ENCODE assay signal across 9 cellular contexts in genomic region chr6:45156075-45156474, GRCh38.
DNase-seq lines count a peak whose midpoint lies in the region; ATAC-seq lines count a peak whose summit lies in the region.
"Had no signal": no experiment of that assay in that cellular context is flagged by ENCODE, and none has a peak within 500 bp of the region (broad histone marks: within the 10 kb centered on the region; RNA-seq: fewer than 3 reads in every experiment).

No MANE protein-coding gene starts in this region.

- H3K4me3 Mint-ChIP-seq in activated T-cell treated with anti-CD3 and anti-CD28 coated beads, Interleukin-2, amount 50 U/mL, for 72 hours = peak overlapping the region in 1 of 2 donors; percentile 12
- H3K4me3 Mint-ChIP-seq in stimulated activated memory B cell treated with anti-CD40 and anti-IgM and Interleukin-4, amounts not matched to agents 10 μg/mL and 1 μg/mL and 100 μg/mL, for 72 hours = no peak overlapping the region

- H3K4me1 Mint-ChIP-seq in activated T-cell treated with anti-CD3 and anti-CD28 coated beads, Interleukin-2, amount 50 U/mL, for 72 hours (ENCODE audit: low read depth) = peaks cover 32% of the 10 kb centered on the region
- no peaks in the 10 kb centered on the region for H3K4me1 Mint-ChIP-seq in stimulated activated memory B cell treated with anti-CD40 and anti-IgM and Interleukin-4, amounts not matched to agents 10 μg/mL and 1 μg/mL and 100 μg/mL, for 72 hours

- no peak overlapping the region for H3K27ac Mint-ChIP-seq in activated T-cell treated with anti-CD3 and anti-CD28 coated beads, Interleukin-2, amount 50 U/mL, for 72 hours
- no peak overlapping the region for H3K27ac Mint-ChIP-seq in stimulated activated memory B cell treated with anti-CD40 and anti-IgM and Interleukin-4, amounts not matched to agents 10 μg/mL and 1 μg/mL and 100 μg/mL, for 72 hours

- no peaks in the 10 kb centered on the region for H3K9me3 Mint-ChIP-seq in activated T-cell treated with anti-CD3 and anti-CD28 coated beads, Interleukin-2, amount 50 U/mL, for 72 hours
- H3K9me3 Mint-ChIP-seq in stimulated activated memory B cell treated with anti-CD40 and anti-IgM and Interleukin-4, amounts not matched to agents 10 μg/mL and 1 μg/mL and 100 μg/mL, for 72 hours = no peaks in the 10 kb centered on the region

- peak; percentile 99 to 100 for ATAC-seq in activated T-cell treated with anti-CD3 and anti-CD28 coated beads, Interleukin-2, amount 50 U/mL, for 72 hours (replicated peaks in 1 of 2)
- ATAC-seq in HG02623 (IDR thresholded peaks at IDR 0.05; ENCODE audit: unreplicated experiment) = peak; percentile 99
- peak; percentile 80 for ATAC-seq in stimulated activated memory B cell treated with anti-CD40 and anti-IgM and Interleukin-4, amounts not matched to agents 10 μg/mL and 1 μg/mL and 100 μg/mL, for 72 hours

- peaks cover 0 to 6% of the 10 kb centered on the region in 2 donors for H3K36me3 Mint-ChIP-seq in activated T-cell treated with anti-CD3 and anti-CD28 coated beads, Interleukin-2, amount 50 U/mL, for 72 hours (ENCODE audit: insufficient read depth in 2 of 2)
- peaks cover 5% of the 10 kb centered on the region for H3K36me3 Mint-ChIP-seq in stimulated activated memory B cell treated with anti-CD40 and anti-IgM and Interleukin-4, amounts not matched to agents 10 μg/mL and 1 μg/mL and 100 μg/mL, for 72 hours

- H3K27me3 Mint-ChIP-seq in activated T-cell treated with anti-CD3 and anti-CD28 coated beads, Interleukin-2, amount 50 U/mL, for 72 hours (ENCODE audit: low read depth) = no peaks in the 10 kb centered on the region
- no peaks in the 10 kb centered on the region for H3K27me3 Mint-ChIP-seq in stimulated activated memory B cell treated with anti-CD40 and anti-IgM and Interleukin-4, amounts not matched to agents 10 μg/mL and 1 μg/mL and 100 μg/mL, for 72 hours

- peak; percentile 14 to 30 for DNase-seq in activated T-cell treated with anti-CD3 and anti-CD28 coated beads, Interleukin-2, amount 50 U/mL, for 72 hours
- DNase-seq in activated T-cell treated with anti-CD3 and anti-CD28 coated beads, Interleukin-2, amount 50 U/mL, for 1 hour = no peak
- DNase-seq in HuH-7 (ENCODE audit: low spot score) (peak; percentile 7), SHP77 treated with DMSO at 0.1 percent for 48 hours (lab: John Stamatoyannopoulos, UW) (no peak), NCI-H1105 treated with DMSO at 0.1 percent for 48 hours (lab: John Stamatoyannopoulos, UW) (no peak), ureter (ENCODE audit: low spot score) (no peak)
- DNase-seq: erythroblast had no signal

Comparison
In these comparisons a context has a peak if more than half of its experiments do, and no peak if none do; other contexts are left out.
1. DNase-seq: peak in activated T-cell treated with anti-CD3 and anti-CD28 coated beads, Interleukin-2, amount 50 U/mL, for 72 hours (2 of 2) and HuH-7 (single experiment); none in activated T-cell treated with anti-CD3 and anti-CD28 coated beads, Interleukin-2, amount 50 U/mL, for 1 hour (single experiment), SHP77 treated with DMSO at 0.1 percent for 48 hours (single experiment), NCI-H1105 treated with DMSO at 0.1 percent for 48 hours (single experiment) and ureter (single experiment).
2. Peak in every context shown above with its lines, with median percentiles within 50 percentile points of each other: ATAC-seq.